Comparison of ENCODE assay signal across 20 cellular contexts in the genomic region with DNA sequence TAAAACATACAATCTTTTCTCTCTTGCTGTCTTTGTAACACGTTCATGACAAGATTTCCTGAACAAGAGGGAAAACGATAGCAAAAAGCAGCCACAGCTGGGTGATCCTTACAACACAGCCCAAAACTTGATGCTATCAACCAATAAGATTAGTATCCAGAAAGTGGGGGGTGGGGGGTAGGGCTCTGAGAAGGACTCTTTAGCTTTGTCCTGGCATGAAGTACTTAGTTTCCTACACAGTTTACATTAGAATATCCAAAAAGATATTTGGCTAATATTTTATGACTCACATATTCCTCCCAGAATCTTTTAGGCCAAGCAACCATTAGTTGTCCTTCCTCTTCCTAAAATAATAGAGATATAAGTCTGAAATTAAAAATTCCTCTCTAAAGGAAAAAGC. TPM values are rescaled to one million over a fixed set of nuclear protein-coding genes. Genes with fewer than 3 reads are reported as not detected.
DNase-seq lines count a peak whose midpoint lies in the region; ATAC-seq and TF ChIP-seq lines count a peak whose summit lies in the region.
"Had no signal": no experiment of that assay in that cellular context is flagged by ENCODE, and none has a peak within 500 bp of the region (broad histone marks: within the 10 kb centered on the region; RNA-seq: fewer than 3 reads in every experiment).

No MANE protein-coding gene starts in this region.

- H3K4me3 ChIP-seq in dorsolateral prefrontal cortex = no peak overlapping the region
- H3K4me3 ChIP-seq in muscle layer of duodenum (ENCODE audit: low read depth in 1 of 2, low read length in 2 of 2) = no peak overlapping the region
- H3K4me3 ChIP-seq in stomach smooth muscle (ENCODE audit: low read length in 2 of 2) = no peak overlapping the region
- H3K4me3 ChIP-seq: K562, SK-N-MC had no signal

- H3K4me1 ChIP-seq in muscle layer of duodenum (ENCODE audit: control insufficient read depth in 1 of 2, insufficient read depth in 2 of 2, low read length in 2 of 2) = peaks cover 11 to 20% of the 10 kb centered on the region in 2 donors
- peaks cover 14% of the 10 kb centered on the region for H3K4me1 ChIP-seq in stomach smooth muscle (ENCODE audit: control insufficient read depth, insufficient read depth, low read length)

- no peak for TF ChIP-seq CTCF in dorsolateral prefrontal cortex (IDR thresholded peaks at IDR 0.05 in 54 of 56, conservative IDR thresholded peaks at IDR 0.05 in 2 of 56; ENCODE audit: low read depth in 1 of 56, partially characterized antibody in 56 of 56)

- no peaks in the 10 kb centered on the region for H3K4me1 Mint-ChIP-seq in activated naive CD4-positive, alpha-beta T cell treated with anti-CD3 and anti-CD28 coated beads, Interleukin-2, amount 10 ng/mL, durations not matched to agents 7 days and 5 days
- no peaks in the 10 kb centered on the region for H3K4me1 Mint-ChIP-seq in activated CD8-positive, alpha-beta memory T cell treated with anti-CD3 and anti-CD28 coated beads, Interleukin-2, amount 10 ng/mL, durations not matched to agents 7 days and 5 days

- no peak overlapping the region for H3K9ac ChIP-seq in stomach smooth muscle (ENCODE audit: low read length in 2 of 2)

- ATAC-seq in Right ventricle myocardium superior (ENCODE audit: poor library complexity) = no peak
- no peak for ATAC-seq in activated CD8-positive, alpha-beta memory T cell treated with anti-CD3 and anti-CD28 coated beads, Interleukin-2, amount 10 ng/mL, durations not matched to agents 7 days and 5 days

- no peaks in the 10 kb centered on the region for H3K9me3 Mint-ChIP-seq in activated naive CD4-positive, alpha-beta T cell treated with anti-CD3 and anti-CD28 coated beads, Interleukin-2, amount 10 ng/mL, durations not matched to agents 7 days and 5 days
- H3K9me3 Mint-ChIP-seq in activated CD8-positive, alpha-beta memory T cell treated with anti-CD3 and anti-CD28 coated beads, Interleukin-2, amount 10 ng/mL, durations not matched to agents 7 days and 5 days (ENCODE audit: low read depth) = no peaks in the 10 kb centered on the region

- H3K27me3 ChIP-seq in dorsolateral prefrontal cortex = no peaks in the 10 kb centered on the region
- no peaks in the 10 kb centered on the region for H3K27me3 ChIP-seq in muscle layer of duodenum (ENCODE audit: low read depth, low read length)
- no peaks in the 10 kb centered on the region for H3K27me3 ChIP-seq in stomach smooth muscle (ENCODE audit: control insufficient read depth in 1 of 2, insufficient read depth in 2 of 2, low read length in 2 of 2)

- peaks cover 4% of the 10 kb centered on the region for H3K27me3 Mint-ChIP-seq in activated naive CD4-positive, alpha-beta T cell treated with anti-CD3 and anti-CD28 coated beads, Interleukin-2, amount 10 ng/mL, durations not matched to agents 7 days and 5 days
- H3K27me3 Mint-ChIP-seq in activated CD8-positive, alpha-beta memory T cell treated with anti-CD3 and anti-CD28 coated beads, Interleukin-2, amount 10 ng/mL, durations not matched to agents 7 days and 5 days = peaks cover 14% of the 10 kb centered on the region

- intact Hi-C loops in dorsolateral prefrontal cortex (cut with DNase I) = loop anchor here in 1 of 2 donors (2.0 kb wide), 1 partner anchor 103 kb away; no protein-coding TSS in a partner anchor
- intact Hi-C loops in Right ventricle myocardium superior (cut with DNase I) = no loop called here

- H3K36me3 ChIP-seq in muscle layer of duodenum (ENCODE audit: control insufficient read depth in 1 of 2, insufficient read depth in 2 of 2, low read length in 2 of 2) = no peaks in the 10 kb centered on the region
- H3K36me3 ChIP-seq in stomach smooth muscle (ENCODE audit: control insufficient read depth in 2 of 2, insufficient read depth in 2 of 2, low read length in 2 of 2) = no peaks in the 10 kb centered on the region

- CTCF ChIA-PET in activated naive CD4-positive, alpha-beta T cell treated with anti-CD3 and anti-CD28 coated beads, Interleukin-2, amount 10 ng/mL, durations not matched to agents 7 days and 5 days (lab: Charles Lee) = interaction anchor here (0.7 kb wide), 1 partner anchor 1815 kb away, joined by 3 read pairs; no protein-coding TSS in a partner anchor
- CTCF ChIA-PET in activated CD8-positive, alpha-beta memory T cell treated with anti-CD3 and anti-CD28 coated beads, Interleukin-2, amount 10 ng/mL, durations not matched to agents 7 days and 5 days (lab: Charles Lee) = no interaction called here

- H3K27ac ChIP-seq in dorsolateral prefrontal cortex (peak overlapping the region in 30 of 59 donors; percentile 8 to 83 (median 62)), muscle layer of duodenum (ENCODE audit: low read length) (peak overlapping the region; percentile 28), stomach smooth muscle (ENCODE audit: low read length) (peak overlapping the region; percentile 18)
- H3K27ac ChIP-seq: C4-2B, SK-N-MC had no signal

- H3K9me3 ChIP-seq in muscle layer of duodenum (ENCODE audit: control insufficient read depth in 1 of 2, low read length in 2 of 2) (no peaks in the 10 kb centered on the region), stomach smooth muscle (ENCODE audit: control insufficient read depth in 2 of 2, low read length in 2 of 2) (no peaks in the 10 kb centered on the region)

- DNase-seq in LHCN-M2 (ENCODE audit: low read depth) = peak; percentile 21
- no peak for DNase-seq in dorsolateral prefrontal cortex
- DNase-seq in HuH-7.5 (ENCODE audit: low spot score) = no peak
- no peak for DNase-seq in activated naive CD4-positive, alpha-beta T cell treated with anti-CD3 and anti-CD28 coated beads, Interleukin-2, amount 10 ng/mL, durations not matched to agents 7 days and 5 days
- DNase-seq in Right ventricle myocardium superior = no peak
- no peak for DNase-seq in activated CD8-positive, alpha-beta memory T cell treated with anti-CD3 and anti-CD28 coated beads, Interleukin-2, amount 10 ng/mL, durations not matched to agents 7 days and 5 days
- DNase-seq: COR-L47; DMS53; H7; NCI-H1092 treated with DMSO at 0.1 percent for 48 hours; NCI-H1694; NCI-H2107; NCI-H345; NCI-H69; NK-92 treated with Interleukin-12 subunit alpha and Interleukin-12 subunit beta, amount 100 ng/mL, for 24 hours had no signal

- no peak overlapping the region for H3K4me3 Mint-ChIP-seq in activated naive CD4-positive, alpha-beta T cell treated with anti-CD3 and anti-CD28 coated beads, Interleukin-2, amount 10 ng/mL, durations not matched to agents 7 days and 5 days
- no peak overlapping the region for H3K4me3 Mint-ChIP-seq in activated CD8-positive, alpha-beta memory T cell treated with anti-CD3 and anti-CD28 coated beads, Interleukin-2, amount 10 ng/mL, durations not matched to agents 7 days and 5 days

- H3K36me3 Mint-ChIP-seq in activated naive CD4-positive, alpha-beta T cell treated with anti-CD3 and anti-CD28 coated beads, Interleukin-2, amount 10 ng/mL, durations not matched to agents 7 days and 5 days = no peaks in the 10 kb centered on the region
- no peaks in the 10 kb centered on the region for H3K36me3 Mint-ChIP-seq in activated CD8-positive, alpha-beta memory T cell treated with anti-CD3 and anti-CD28 coated beads, Interleukin-2, amount 10 ng/mL, durations not matched to agents 7 days and 5 days

- H3K27ac Mint-ChIP-seq in activated naive CD4-positive, alpha-beta T cell treated with anti-CD3 and anti-CD28 coated beads, Interleukin-2, amount 10 ng/mL, durations not matched to agents 7 days and 5 days = no peak overlapping the region
- no peak overlapping the region for H3K27ac Mint-ChIP-seq in activated CD8-positive, alpha-beta memory T cell treated with anti-CD3 and anti-CD28 coated beads, Interleukin-2, amount 10 ng/mL, durations not matched to agents 7 days and 5 days

RNA-seq across cellular contexts. Expression of gene LRRC17, which starts 23.0 kb away (rescaled TPM):
- total RNA-seq in LHCN-M2 (2014; rRNA removed) = 1,139 and 1,308 TPM in 2 replicates
- 473 TPM for polyA plus RNA-seq in LHCN-M2 (2012)
- total RNA-seq in dorsolateral prefrontal cortex = 1 to 10 TPM in 116 of 120 experiments, under 1 TPM in 4; 0.31 to 7.5 (median 3.1) TPM
- 1.0 TPM for total RNA-seq in Right ventricle myocardium superior
- not detected for total RNA-seq in activated CD8-positive, alpha-beta memory T cell treated with anti-CD3 and anti-CD28 coated beads, Interleukin-2, amount 10 ng/mL, durations not matched to agents 7 days and 5 days

Comparison
In these comparisons a context has a peak if more than half of its experiments do, and no peak if none do; other contexts are left out.
1. RNA of gene LRRC17, which starts 23.0 kb away (total RNA-seq): 1,139 to 1,308 TPM in LHCN-M2; 0.31 to 7.5 TPM in dorsolateral prefrontal cortex, 1.0 TPM in Right ventricle myocardium superior (single experiment) and not detected in activated CD8-positive, alpha-beta memory T cell treated with anti-CD3 and anti-CD28 coated beads, Interleukin-2, amount 10 ng/mL, durations not matched to agents 7 days and 5 days; every median in the first group is over 100 times any median in the second.
2. Peak in every context shown above with its lines, with median percentiles within 50 percentile points of each other: H3K27ac ChIP-seq.